Comparison of ENCODE assay signal across 17 cellular contexts in the genomic region with DNA sequence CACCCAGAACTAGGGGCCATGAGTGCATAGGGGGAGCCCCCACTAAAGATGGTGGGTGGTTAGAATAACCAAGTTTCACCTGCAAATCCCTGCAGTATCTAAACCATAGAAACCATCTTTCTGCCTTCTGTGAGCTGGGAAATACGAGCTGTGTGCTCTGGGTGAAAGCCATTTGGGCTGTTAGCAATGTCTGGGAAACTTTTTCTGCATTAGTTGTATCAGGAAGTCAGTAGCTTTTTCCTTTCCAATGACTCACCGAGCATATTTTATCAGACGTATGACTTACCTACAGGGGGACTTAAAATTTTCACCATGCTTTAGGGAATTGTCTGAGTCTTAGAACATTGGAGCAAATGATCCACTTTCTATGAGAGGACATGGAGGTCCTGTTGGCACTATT.
"Had no signal": no experiment of that assay in that cellular context is flagged by ENCODE, and none has a peak within 500 bp of the region (broad histone marks: within the 10 kb centered on the region; RNA-seq: fewer than 3 reads in every experiment).

No MANE protein-coding gene starts in this region.

- H3K36me3 ChIP-seq: left ventricle myocardium inferior, neural progenitor cell, ovary, suprapubic skin, thyroid gland had no signal

- H3K9me3 ChIP-seq: left ventricle myocardium inferior, ovary, suprapubic skin, thyroid gland had no signal

- DNase-seq: erythroblast; glutamatergic neuron; left ventricle myocardium inferior; mesenchymal stem cell; midbrain; nucleus accumbens; ovary; right cardiac atrium; small intestine; stimulated activated CD4-positive, alpha-beta T cell treated with anti-CD3 and anti-CD28 coated beads, Interleukin-2, amount 100 ng/mL, for 48 hours; stimulated activated naive CD8-positive, alpha-beta T cell treated with anti-CD3 and anti-CD28 coated beads, Interleukin-15, Interleukin-2, amounts not matched to agents 100 U/mL and 50 U/mL, for 24 hours; thyroid gland had no signal

- H3K4me1 ChIP-seq: left ventricle myocardium inferior, neural progenitor cell, suprapubic skin, thyroid gland had no signal

- H3K4me3 ChIP-seq: left ventricle myocardium inferior, lung, neural progenitor cell, ovary, suprapubic skin, thyroid gland had no signal

- ATAC-seq: natural killer cell treated with Interleukin-12 subunit alpha and Interleukin-12 subunit beta and Interleukin-15 and Interleukin-18, amount 100 ng/mL, for 72 hours; right cardiac atrium; stimulated activated effector memory CD8-positive, alpha-beta T cell treated with anti-CD3 and anti-CD28 coated beads, Interleukin-12 subunit alpha, Interleukin-12 subunit beta, amount 100 ng/mL, for 72 hours; stimulated activated naive CD8-positive, alpha-beta T cell treated with anti-CD3 and anti-CD28 coated beads, Interleukin-15, Interleukin-2, amounts not matched to agents 100 U/mL and 50 U/mL, for 24 hours had no signal

- H3K27ac ChIP-seq: left ventricle myocardium inferior, neural progenitor cell, ovary, suprapubic skin, thyroid gland had no signal

- H3K27me3 ChIP-seq: neural progenitor cell, ovary, suprapubic skin, thyroid gland had no signal
